Comparison of ENCODE assay signal across 7 cellular contexts in the genomic region with DNA sequence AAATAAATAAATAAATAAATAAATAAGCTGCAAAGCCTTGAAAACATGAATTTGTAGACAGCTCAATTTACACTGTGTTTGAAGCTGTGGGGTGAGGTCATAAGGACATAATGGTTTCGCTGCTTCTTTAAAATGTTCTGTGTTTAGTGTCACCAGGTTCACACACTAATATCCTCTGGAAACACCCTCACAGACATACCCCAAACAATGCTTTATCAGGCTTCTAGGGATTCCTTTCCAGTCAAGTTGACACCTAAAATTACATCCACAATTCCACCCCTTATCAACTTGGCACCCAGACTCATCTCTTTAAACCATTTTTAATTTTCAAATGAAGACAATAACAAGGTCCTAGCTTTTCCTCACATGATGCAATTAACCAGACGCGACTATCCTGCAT. TPM values are rescaled to one million over a fixed set of nuclear protein-coding genes. Genes with fewer than 3 reads are reported as not detected.
DNase-seq lines count a peak whose midpoint lies in the region; ATAC-seq, FAIRE-seq and TF ChIP-seq lines count a peak whose summit lies in the region.
"Not testable (repeated sequence)": the region's sequence is repeated elsewhere in the genome, so short reads cannot be mapped to it uniquely, and the experiment has no call there.

No MANE protein-coding gene starts in this region.

- not testable (repeated sequence) for H2AK5ac ChIP-seq in H1 (ENCODE audit: low read depth, low read length)

- POLR2A ChIA-PET in H1 (lab: Charles Lee; ENCODE audit: partially characterized antibody); HepG2 (lab: Yijun Ruan, JAX): not testable (repeated sequence)

- not testable (repeated sequence) for H3K27ac ChIP-seq in astrocyte (ENCODE audit: low read depth, low read length); H1 (ENCODE audit: low read depth, low read length); HepG2 (ENCODE audit: extremely low read length, insufficient read depth, low read length)

- not testable (repeated sequence) for H3K79me1 ChIP-seq in H1 (ENCODE audit: low read depth, low read length)

- H2BK5ac ChIP-seq in H1 (ENCODE audit: low read depth, low read length) = not testable (repeated sequence)

- H4K5ac ChIP-seq in H1 (ENCODE audit: insufficient read length, low read depth, low read length) = not testable (repeated sequence)

- not testable (repeated sequence) for BruUV-seq in HepG2 (replicated peaks; lab: Mats Ljungman, UMichigan)

- not testable (repeated sequence) for H3K27me3 Mint-ChIP-seq in astrocyte (ENCODE audit: low read depth, unreplicated experiment)

- not testable (repeated sequence) for TF ChIP-seq POLR2A in GM12891 (IDR thresholded peaks at IDR 0.05; ENCODE audit: low read depth, low read length); GM12892 (IDR thresholded peaks at IDR 0.05; ENCODE audit: low read depth, low read length); H1 (IDR thresholded peaks at IDR 0.05; ENCODE audit: control extremely low read depth in 1 of 2, low read depth in 2 of 2, low read length in 2 of 2); HepG2 (IDR thresholded peaks at IDR 0.05; ENCODE audit: insufficient read depth in 1 of 2, low read depth in 2 of 2, low read length in 2 of 2)

- H2BK120ac ChIP-seq in H1 (replicated peaks; ENCODE audit: low read depth, low read length) = not testable (repeated sequence)

- H2BK15ac ChIP-seq in H1 (ENCODE audit: low read length) = not testable (repeated sequence)

- not testable (repeated sequence) for TF ChIP-seq EP300 in H1 (IDR thresholded peaks at IDR 0.05; ENCODE audit: borderline replicate concordance in 1 of 2, low read depth in 2 of 2, low read length in 2 of 2); HepG2 (IDR thresholded peaks at IDR 0.05; ENCODE audit: low read depth in 2 of 2, low read length in 2 of 2); HepG2 (CRISPR knock-in tag; IDR thresholded peaks at IDR 0.05; ENCODE audit: borderline replicate concordance)

- CTCF ChIA-PET in H1 (lab: Charles Lee; ENCODE audit: partially characterized antibody) = interaction anchor here (0.8 kb wide), 1 partner anchor 12 kb away, joined by 3 read pairs; no protein-coding TSS in a partner anchor
- CTCF ChIA-PET in HepG2 (lab: Yijun Ruan, JAX; ENCODE audit: low intra/inter-chr PET ratio, low total read pairs) = not testable (repeated sequence)

- not testable (repeated sequence) for TF ChIP-seq CTCF in astrocyte (IDR thresholded peaks at IDR 0.05; ENCODE audit: insufficient read depth, low read depth, low read length); bronchial epithelial cell (IDR thresholded peaks at IDR 0.05; ENCODE audit: insufficient read depth, low read length, severe bottlenecking); H1 (IDR thresholded peaks at IDR 0.05; ENCODE audit: control extremely low read depth in 1 of 3, insufficient read depth in 1 of 3, low read depth in 1 of 3, low read length in 3 of 3); HepG2 (CRISPR knock-in tag; IDR thresholded peaks at IDR 0.05)

- DNase-seq in GM12891 (ENCODE audit: insufficient read length, low spot score); GM12892 (ENCODE audit: insufficient read length); GM19239 (ENCODE audit: insufficient read length, low spot score); astrocyte (ENCODE audit: low read depth); bronchial epithelial cell (ENCODE audit: low read depth); H1 (ENCODE audit: low read depth in 1 of 2, low spot score in 2 of 2); HepG2 (ENCODE audit: low spot score): not testable (repeated sequence)

- H3K18ac ChIP-seq in H1 (ENCODE audit: extremely low read depth, low read length) = not testable (repeated sequence)

- H3K27ac Mint-ChIP-seq in astrocyte (ENCODE audit: unreplicated experiment) = not testable (repeated sequence)

- in situ Hi-C loops in HepG2 (cut with HindIII; ENCODE audit: extremely low pct_ligation_motif_present, low pct_unique_long_range_greater_than_20kb) = loop anchor here (25.0 kb wide), 1 partner anchor 152 kb away; no protein-coding TSS in a partner anchor

- not testable (repeated sequence) for ATAC-seq in HepG2

- FAIRE-seq in GM12891 (lab: Jason Lieb, UNC) (peak; percentile 26), GM12892 (lab: Jason Lieb, UNC) (peak; percentile 17), GM19239 (lab: Jason Lieb, UNC) (peak; percentile 45), astrocyte (lab: Jason Lieb, UNC) (peak; percentile 37), bronchial epithelial cell (lab: Jason Lieb, UNC) (peak; percentile 40), H1 (lab: Jason Lieb, UNC) (peak; percentile 71), HepG2 (lab: Jason Lieb, UNC) (peak; percentile 39)

- not testable (repeated sequence) for TF ChIP-seq RAD21 in H1 (IDR thresholded peaks at IDR 0.05 in 1 of 2, conservative IDR thresholded peaks at IDR 0.05 in 1 of 2; ENCODE audit: low read depth in 2 of 2, low read length in 2 of 2); HepG2 (CRISPR knock-in tag; IDR thresholded peaks at IDR 0.05)

- H3K23ac ChIP-seq in H1 (ENCODE audit: insufficient read length) = not testable (repeated sequence)

- H3K4me3 Mint-ChIP-seq in astrocyte (ENCODE audit: unreplicated experiment) = not testable (repeated sequence)

- not testable (repeated sequence) for H3K9me3 Mint-ChIP-seq in astrocyte (ENCODE audit: unreplicated experiment)

- H3K4me1 ChIP-seq in astrocyte (ENCODE audit: insufficient read depth, low read length); H1 (replicated peaks in 1 of 4; ENCODE audit: control insufficient read depth in 3 of 4, insufficient read depth in 4 of 4, low read length in 3 of 4); HepG2 (ENCODE audit: insufficient read depth, low read length): not testable (repeated sequence)

- not testable (repeated sequence) for H3K4ac ChIP-seq in H1 (replicated peaks; ENCODE audit: insufficient read length, low read depth, low read length)

- H3K23me2 ChIP-seq in H1 (ENCODE audit: low read depth, low read length) = not testable (repeated sequence)

- not testable (repeated sequence) for H3K4me3 ChIP-seq in astrocyte (ENCODE audit: insufficient read depth, low read depth, low read length); bronchial epithelial cell (ENCODE audit: low read depth, low read length); H1 (ENCODE audit: extremely low read depth in 1 of 4, insufficient read depth in 2 of 4, low read depth in 3 of 4, low read length in 4 of 4); HepG2 (replicated peaks in 1 of 3; ENCODE audit: insufficient read depth in 1 of 3, low read depth in 2 of 3, low read length in 3 of 3)

- not testable (repeated sequence) for H3K36me3 Mint-ChIP-seq in astrocyte (ENCODE audit: low read depth, unreplicated experiment)

- 96% methylated on average over 1 of the region's 3 CpGs; no CpG with 5 or more reads in 1 of the 2 experiments for WGBS in H1 (ENCODE audit: extremely low coverage in 1 of 2, insufficient coverage in 1 of 2, insufficient read length in 1 of 2, insufficient replicate concordance in 2 of 2, low coverage in 1 of 2, low lambda C conversion rate in 2 of 2, missing lambda C conversion rate in 1 of 2), 2 experiments
- WGBS in HepG2 (ENCODE audit: low lambda C conversion rate) = 95% methylated on average over 1 of the region's 3 CpGs

- H3K56ac ChIP-seq in H1 (replicated peaks; ENCODE audit: insufficient read length, low read depth, low read length) = not testable (repeated sequence)

- not testable (repeated sequence) for H2BK20ac ChIP-seq in H1 (ENCODE audit: low read length)

- not testable (repeated sequence) for H3K9me3 ChIP-seq in astrocyte (ENCODE audit: insufficient read depth, low read depth, low read length); H1 (ENCODE audit: insufficient read depth in 2 of 2, low read depth in 1 of 2, low read length in 1 of 2); HepG2 (ENCODE audit: low read length)

- peaks cover 22% of the 10 kb centered on the region for H3K79me2 ChIP-seq in astrocyte (ENCODE audit: insufficient read depth, low read length)
- H3K79me2 ChIP-seq in H1 (ENCODE audit: control insufficient read depth in 1 of 2, insufficient read depth in 2 of 2, low read length in 2 of 2); HepG2 (ENCODE audit: insufficient read depth, low read length): not testable (repeated sequence)

- not testable (repeated sequence) for H2AFZ ChIP-seq in astrocyte (ENCODE audit: low read depth, low read length); H1 (ENCODE audit: low read length); HepG2 (ENCODE audit: low read length)

- not testable (repeated sequence) for H3K9ac ChIP-seq in astrocyte (ENCODE audit: low read length); H1 (replicated peaks in 1 of 4; ENCODE audit: extremely low read depth in 1 of 4, low read depth in 3 of 4, low read length in 3 of 4); HepG2 (ENCODE audit: insufficient read depth, low read depth, low read length)

- not testable (repeated sequence) for H2BK12ac ChIP-seq in H1 (ENCODE audit: low read depth, low read length)

- intact Hi-C loops in HepG2 (cut with micrococcal nuclease; ENCODE audit: unreplicated experiment) = not testable (repeated sequence)

- not testable (repeated sequence) for H3K4me1 Mint-ChIP-seq in astrocyte (ENCODE audit: low read depth, unreplicated experiment)

- H4K91ac ChIP-seq in H1 (replicated peaks; ENCODE audit: insufficient read length, low read length) = not testable (repeated sequence)

- H3K4me2 ChIP-seq in astrocyte (ENCODE audit: low read length); H1 (ENCODE audit: insufficient read depth in 1 of 2, low read depth in 2 of 2, low read length in 2 of 2); HepG2 (ENCODE audit: low read depth, low read length): not testable (repeated sequence)

- not testable (repeated sequence) for H4K8ac ChIP-seq in H1 (ENCODE audit: extremely low read depth, insufficient read depth, low read length)

- H3K27me3 ChIP-seq in astrocyte (ENCODE audit: insufficient read depth, low read length); bronchial epithelial cell (ENCODE audit: control insufficient read depth, insufficient read depth, low read length); H1 (replicated peaks in 1 of 4; ENCODE audit: control insufficient read depth in 3 of 4, extremely low read depth in 1 of 4, insufficient read depth in 3 of 4, low read length in 3 of 4); HepG2 (ENCODE audit: control insufficient read depth in 1 of 2, insufficient read depth in 2 of 2, low read length in 2 of 2): not testable (repeated sequence)

- H3K36me3 ChIP-seq in astrocyte (ENCODE audit: insufficient read depth, low read length) = peaks cover 29% of the 10 kb centered on the region
- not testable (repeated sequence) for H3K36me3 ChIP-seq in bronchial epithelial cell (ENCODE audit: control insufficient read depth, insufficient read depth, low read length)
- peaks cover 0 to 18% (median 6%) of the 10 kb centered on the region in 4 experiments; a peak in 5 of 8 replicates for H3K36me3 ChIP-seq in H1 (ENCODE audit: control insufficient read depth in 2 of 4, insufficient read depth in 4 of 4, low read length in 3 of 4)
- H3K36me3 ChIP-seq in HepG2 (replicated peaks in 1 of 2; ENCODE audit: control insufficient read depth in 1 of 2, insufficient read depth in 2 of 2, low read length in 2 of 2) = peaks cover 0 to 20% of the 10 kb centered on the region in 2 experiments; a peak in 2 of 5 replicates

- H4K20me1 ChIP-seq in astrocyte (ENCODE audit: insufficient read depth, low read length); H1 (replicated peaks in 1 of 2; ENCODE audit: control insufficient read depth in 1 of 2, insufficient read depth in 2 of 2, low read length in 2 of 2); HepG2 (ENCODE audit: insufficient read depth, low read length): not testable (repeated sequence)

- not testable (repeated sequence) for H3K14ac ChIP-seq in H1 (ENCODE audit: insufficient read length)

RNA-seq across cellular contexts. Expression of a gene that starts 5.8 kb away (rescaled TPM):
- 27.1 TPM for polyA plus RNA-seq in GM12891 (2012; ENCODE audit: low read depth, missing spikeins)
- polyA plus RNA-seq in GM12892 (2012; ENCODE audit: missing spikeins) = 34.0 TPM
- total RNA-seq in astrocyte (140 and 165 TPM in 2 replicates), bronchial epithelial cell (108 and 133 TPM in 2 replicates), HepG2 (2016; rRNA removed; fragmentation: Illumina TruSeq; extraction: Trizol) (79.3 and 124 TPM in 2 replicates)
- 27.5 and 27.9 TPM in 2 replicates for total RNA-seq in H1 (2021; fragmentation: NEBNext Ultra II Directional; extraction: Animal tissue kit (Norgen Biotek cat#: 25700))
- polyA plus RNA-seq in H1 (2011; rRNA removed) (5.3 and 8.2 TPM in 2 replicates), HepG2 (2011; rRNA removed) (33.6 and 39.1 TPM in 2 replicates)
- polyA plus RNA-seq in H1 (2011; cell fraction: cytosol; rRNA removed) = 16.6 TPM
- 5.1 TPM for polyA plus RNA-seq in H1 (2011; cell fraction: nucleus; rRNA removed)
- polyA plus RNA-seq in H1 (2012, experiment 1 of 2) = 14.5 to 19.9 TPM (median 15.9 TPM) in 4 replicates
- 2.7 TPM for polyA plus RNA-seq in H1 (2012, experiment 2 of 2)
- 22.8 TPM for polyA plus RNA-seq in H1 (2013, experiment 1 of 2)
- polyA plus RNA-seq in H1 (2013, experiment 2 of 2) = 22.4 TPM
- 3.0 and 4.3 TPM in 2 replicates for polyA minus RNA-seq in H1 (2011; rRNA and poly(A)+ RNA removed)
- 18.9 TPM for polyA minus RNA-seq in H1 (2011; cell fraction: cytosol; rRNA and poly(A)+ RNA removed)
- polyA minus RNA-seq in H1 (2011; cell fraction: nucleus; rRNA and poly(A)+ RNA removed) = 8.5 TPM
- 26.4 and 30.7 TPM in 2 replicates for total RNA-seq in HepG2 (2016; cell fraction: cytosol; rRNA removed; fragmentation: Illumina TruSeq; extraction: Trizol; ENCODE audit: low read depth)
- 84.5 and 129 TPM in 2 replicates for total RNA-seq in HepG2 (2016; cell fraction: insoluble cytoplasmic fraction; rRNA removed; fragmentation: Illumina TruSeq; extraction: Trizol)
- 45.4 and 48.5 TPM in 2 replicates for total RNA-seq in HepG2 (2016; cell fraction: membrane; rRNA removed; fragmentation: Illumina TruSeq; extraction: Trizol)
- 33.8 and 34.8 TPM in 2 replicates for total RNA-seq in HepG2 (2016; cell fraction: nucleus; rRNA removed; fragmentation: Illumina TruSeq; extraction: Trizol)
- polyA plus RNA-seq in HepG2 (2011; cell fraction: cytosol; rRNA removed) = 20.9 and 31.6 TPM in 2 replicates
- 8.7 and 13.9 TPM in 2 replicates for polyA plus RNA-seq in HepG2 (2011; cell fraction: nucleus; rRNA removed)
- 59.3 and 60.3 TPM in 2 replicates for polyA plus RNA-seq in HepG2 (2012)
- polyA plus RNA-seq in HepG2 (2016; cell fraction: cytosol; fragmentation: Illumina TruSeq; extraction: Trizol; ENCODE audit: low read depth) = 11.6 and 18.3 TPM in 2 replicates
- 130 and 143 TPM in 2 replicates for polyA plus RNA-seq in HepG2 (2016; cell fraction: insoluble cytoplasmic fraction; fragmentation: Illumina TruSeq; extraction: Trizol; ENCODE audit: low read depth)
- polyA plus RNA-seq in HepG2 (2016; cell fraction: membrane; fragmentation: Illumina TruSeq; extraction: Trizol; ENCODE audit: low read depth) = 30.2 and 38.3 TPM in 2 replicates
- 54.9 and 62.0 TPM in 2 replicates for polyA plus RNA-seq in HepG2 (2016; cell fraction: nucleus; fragmentation: Illumina TruSeq; extraction: Trizol; ENCODE audit: insufficient read depth, low read depth)
- 15.5 and 21.4 TPM in 2 replicates for polyA minus RNA-seq in HepG2 (2011; rRNA and poly(A)+ RNA removed; ENCODE audit: low replicate concordance)
- polyA minus RNA-seq in HepG2 (2011; cell fraction: cytosol; rRNA and poly(A)+ RNA removed) = 42.0 and 45.7 TPM in 2 replicates
- 14.2 and 15.9 TPM in 2 replicates for polyA minus RNA-seq in HepG2 (2011; cell fraction: nucleus; rRNA and poly(A)+ RNA removed)

RNA-seq across cellular contexts. Expression of a gene that starts 7.1 kb away (rescaled TPM):
- 11.0 TPM for polyA plus RNA-seq in GM12891 (2012; ENCODE audit: low read depth, missing spikeins)
- polyA plus RNA-seq in GM12892 (2012; ENCODE audit: missing spikeins) = 11.6 TPM
- 16.3 and 16.6 TPM in 2 replicates for total RNA-seq in astrocyte
- total RNA-seq in bronchial epithelial cell = 23.8 and 28.4 TPM in 2 replicates
- total RNA-seq in H1 (2021; fragmentation: NEBNext Ultra II Directional; extraction: Animal tissue kit (Norgen Biotek cat#: 25700)) = 16.1 and 16.2 TPM in 2 replicates
- polyA plus RNA-seq in H1 (2011; rRNA removed) = 6.2 and 8.8 TPM in 2 replicates
- 11.5 TPM for polyA plus RNA-seq in H1 (2011; cell fraction: cytosol; rRNA removed)
- polyA plus RNA-seq in H1 (2011; cell fraction: nucleus; rRNA removed) = 9.0 TPM
- 12.4 to 15.6 TPM (median 13.4 TPM) in 4 replicates for polyA plus RNA-seq in H1 (2012, experiment 1 of 2)
- polyA plus RNA-seq in H1 (2012, experiment 2 of 2) = 1.4 TPM
- polyA plus RNA-seq in H1 (2013, experiment 1 of 2) = 20.3 TPM
- polyA plus RNA-seq in H1 (2013, experiment 2 of 2) = 24.3 TPM
- 33.2 and 35.2 TPM in 2 replicates for polyA minus RNA-seq in H1 (2011; rRNA and poly(A)+ RNA removed)
- 7.9 TPM for polyA minus RNA-seq in H1 (2011; cell fraction: cytosol; rRNA and poly(A)+ RNA removed)
- 17.7 TPM for polyA minus RNA-seq in H1 (2011; cell fraction: nucleus; rRNA and poly(A)+ RNA removed)
- total RNA-seq in HepG2 (2016; rRNA removed; fragmentation: Illumina TruSeq; extraction: Trizol) = 10.9 and 17.6 TPM in 2 replicates
- total RNA-seq in HepG2 (2016; cell fraction: cytosol; rRNA removed; fragmentation: Illumina TruSeq; extraction: Trizol; ENCODE audit: low read depth) = 3.2 and 3.4 TPM in 2 replicates
- total RNA-seq in HepG2 (2016; cell fraction: insoluble cytoplasmic fraction; rRNA removed; fragmentation: Illumina TruSeq; extraction: Trizol) = 10.4 and 17.0 TPM in 2 replicates
- total RNA-seq in HepG2 (2016; cell fraction: membrane; rRNA removed; fragmentation: Illumina TruSeq; extraction: Trizol) = 5.2 and 5.4 TPM in 2 replicates
- total RNA-seq in HepG2 (2016; cell fraction: nucleus; rRNA removed; fragmentation: Illumina TruSeq; extraction: Trizol) = 24.3 and 31.9 TPM in 2 replicates
- 8.5 and 8.6 TPM in 2 replicates for polyA plus RNA-seq in HepG2 (2011; rRNA removed)
- 6.6 and 8.8 TPM in 2 replicates for polyA plus RNA-seq in HepG2 (2011; cell fraction: cytosol; rRNA removed)
- polyA plus RNA-seq in HepG2 (2011; cell fraction: nucleus; rRNA removed) = 6.1 and 8.0 TPM in 2 replicates
- polyA plus RNA-seq in HepG2 (2012) = 8.4 and 9.0 TPM in 2 replicates
- 1.0 TPM in 2 replicates for polyA plus RNA-seq in HepG2 (2016; cell fraction: cytosol; fragmentation: Illumina TruSeq; extraction: Trizol; ENCODE audit: low read depth)
- 6.7 and 8.6 TPM in 2 replicates for polyA plus RNA-seq in HepG2 (2016; cell fraction: insoluble cytoplasmic fraction; fragmentation: Illumina TruSeq; extraction: Trizol; ENCODE audit: low read depth)
- 2.3 and 2.4 TPM in 2 replicates for polyA plus RNA-seq in HepG2 (2016; cell fraction: membrane; fragmentation: Illumina TruSeq; extraction: Trizol; ENCODE audit: low read depth)
- polyA plus RNA-seq in HepG2 (2016; cell fraction: nucleus; fragmentation: Illumina TruSeq; extraction: Trizol; ENCODE audit: insufficient read depth, low read depth) = 18.1 and 19.8 TPM in 2 replicates
- polyA minus RNA-seq in HepG2 (2011; rRNA and poly(A)+ RNA removed; ENCODE audit: low replicate concordance) = 14.9 and 18.7 TPM in 2 replicates
- 9.7 and 9.8 TPM in 2 replicates for polyA minus RNA-seq in HepG2 (2011; cell fraction: cytosol; rRNA and poly(A)+ RNA removed)
- 16.9 and 28.6 TPM in 2 replicates for polyA minus RNA-seq in HepG2 (2011; cell fraction: nucleus; rRNA and poly(A)+ RNA removed)
